10 cellular contexts compared by ENCODE assay signal in genomic region chr3:105865867-105866350, GRCh38. TPM values are rescaled to one million over a fixed set of nuclear protein-coding genes. Genes with fewer than 3 reads are reported as not detected.
DNase-seq lines count a peak whose midpoint lies in the region; ATAC-seq and TF ChIP-seq lines count a peak whose summit lies in the region.
"Had no signal": no experiment of that assay in that cellular context is flagged by ENCODE, and none has a peak within 500 bp of the region (broad histone marks: within the 10 kb centered on the region; RNA-seq: fewer than 3 reads in every experiment).

No MANE protein-coding gene starts in this region.

- H3K4me1 ChIP-seq in right cardiac atrium (ENCODE audit: control insufficient read depth, insufficient read depth, low read length), result no peaks in the 10 kb centered on the region
- H3K4me1 ChIP-seq in stomach, result peaks cover 23 to 80% (median 50%) of the 10 kb centered on the region in 4 donors

- no peak for TF ChIP-seq EP300 in stomach (IDR thresholded peaks at IDR 0.05)

- H3K27ac Mint-ChIP-seq in activated CD4-positive, alpha-beta T cell treated with anti-CD3 and anti-CD28 coated beads, Interleukin-2, amount 10 ng/mL, durations not matched to agents 7 days and 5 days, result peak overlapping the region; percentile 98
- no peak overlapping the region for H3K27ac Mint-ChIP-seq in activated T-helper 2 cell treated with anti-CD3 and anti-CD28 coated beads, Interferon-gamma antibody, Interleukin-2, Interleukin-4, amounts not matched to agents 10 μg/mL and 5 μg/mL and 100 μg/mL, durations not matched to agents 14 hours and 24 hours and 36 hours

- H3K4me3 Mint-ChIP-seq in activated CD4-positive, alpha-beta T cell treated with anti-CD3 and anti-CD28 coated beads, Interleukin-2, amount 10 ng/mL, durations not matched to agents 7 days and 5 days, result peak overlapping the region; percentile 100
- peak overlapping the region; percentile 89 for H3K4me3 Mint-ChIP-seq in activated T-helper 2 cell treated with anti-CD3 and anti-CD28 coated beads, Interferon-gamma antibody, Interleukin-2, Interleukin-4, amounts not matched to agents 10 μg/mL and 5 μg/mL and 100 μg/mL, durations not matched to agents 14 hours and 24 hours and 36 hours (ENCODE audit: low read depth)

- no peaks in the 10 kb centered on the region for H3K27me3 ChIP-seq in right cardiac atrium (ENCODE audit: control insufficient read depth, insufficient read depth)
- no peaks in the 10 kb centered on the region for H3K27me3 ChIP-seq in stomach
- H3K27me3 ChIP-seq: MG63 had no signal

- H3K27ac ChIP-seq in right cardiac atrium (ENCODE audit: low read length) (no peak overlapping the region), stomach (peak overlapping the region in 4 of 5 donors; percentile 25 to 98 (median 96))

- POLR2A ChIA-PET in activated CD4-positive, alpha-beta T cell treated with anti-CD3 and anti-CD28 coated beads, Interleukin-2, amount 10 ng/mL, durations not matched to agents 7 days and 5 days (lab: Charles Lee), result no interaction called here

- TF ChIP-seq CTCF in stomach (IDR thresholded peaks at IDR 0.05), result no peak

- H3K4me3 ChIP-seq in right cardiac atrium (ENCODE audit: low read length) (peak overlapping the region; percentile 64), stomach (peak overlapping the region; percentile 70 to 92 (median 89))

- TF ChIP-seq POLR2A in stomach (IDR thresholded peaks at IDR 0.05), result no peak

- peaks cover 45% of the 10 kb centered on the region for H3K36me3 Mint-ChIP-seq in activated CD4-positive, alpha-beta T cell treated with anti-CD3 and anti-CD28 coated beads, Interleukin-2, amount 10 ng/mL, durations not matched to agents 7 days and 5 days (ENCODE audit: low read depth)
- peaks cover 45% of the 10 kb centered on the region for H3K36me3 Mint-ChIP-seq in activated T-helper 2 cell treated with anti-CD3 and anti-CD28 coated beads, Interferon-gamma antibody, Interleukin-2, Interleukin-4, amounts not matched to agents 10 μg/mL and 5 μg/mL and 100 μg/mL, durations not matched to agents 14 hours and 24 hours and 36 hours (ENCODE audit: low read depth)

- no peak for DNase-seq in activated CD4-positive, alpha-beta T cell treated with anti-CD3 and anti-CD28 coated beads, Interleukin-2, amount 10 ng/mL, durations not matched to agents 7 days and 5 days
- no peak for DNase-seq in activated CD4-positive, alpha-beta T cell treated with anti-CD3 and anti-CD28 coated beads, Interleukin-2, amount 50 U/mL, for 48 hours
- no peak for DNase-seq in activated T-helper 2 cell treated with anti-CD3 and anti-CD28 coated beads, Interferon-gamma antibody, Interleukin-2, Interleukin-4, amounts not matched to agents 10 μg/mL and 5 μg/mL and 100 μg/mL, durations not matched to agents 14 hours and 24 hours and 36 hours (ENCODE audit: low spot score)
- no peak for DNase-seq in right cardiac atrium
- DNase-seq in stomach, result no peak
- no peak for DNase-seq in AG08395 (ENCODE audit: low spot score)
- DNase-seq in NK-92 (lab: John Stamatoyannopoulos, UW; ENCODE audit: unreplicated experiment), result no peak
- DNase-seq: islet precursor cell had no signal

- CTCF ChIA-PET in activated CD4-positive, alpha-beta T cell treated with anti-CD3 and anti-CD28 coated beads, Interleukin-2, amount 10 ng/mL, durations not matched to agents 7 days and 5 days (lab: Charles Lee), result interaction anchor here (1.5 kb wide), 1 partner anchor 9 kb away, joined by 3 read pairs; no protein-coding TSS in a partner anchor

- intact Hi-C loops in activated T-helper 2 cell treated with anti-CD3 and anti-CD28 coated beads, Interferon-gamma antibody, Interleukin-2, Interleukin-4, amounts not matched to agents 10 μg/mL and 5 μg/mL and 100 μg/mL, durations not matched to agents 14 hours and 24 hours and 36 hours (cut with micrococcal nuclease), result loop anchor here (1.0 to 5.0 kb wide), 10 partner anchors 10 to 741 kb away; no protein-coding TSS in a partner anchor
- intact Hi-C loops in right cardiac atrium (cut with DNase I) (loop anchor here in 3 of 4 donors (10.0 kb wide), 3 partner anchors 151 to 181 kb away; no protein-coding TSS in a partner anchor), stomach (cut with DNase I; ENCODE audit: low total_unique reads) (no loop called here)

- ATAC-seq in right cardiac atrium (no peak), HG02571 (IDR thresholded peaks at IDR 0.05; ENCODE audit: unreplicated experiment) (no peak)

- peaks cover 0 to 12% (median 9%) of the 10 kb centered on the region in 4 donors for H3K36me3 ChIP-seq in stomach

- H3K9me3 ChIP-seq in right cardiac atrium (ENCODE audit: control insufficient read depth, low read length) (no peaks in the 10 kb centered on the region), stomach (no peaks in the 10 kb centered on the region)
- H3K9me3 ChIP-seq: MG63 had no signal

- H3K9me3 Mint-ChIP-seq in activated CD4-positive, alpha-beta T cell treated with anti-CD3 and anti-CD28 coated beads, Interleukin-2, amount 10 ng/mL, durations not matched to agents 7 days and 5 days, result no peaks in the 10 kb centered on the region
- H3K9me3 Mint-ChIP-seq in activated T-helper 2 cell treated with anti-CD3 and anti-CD28 coated beads, Interferon-gamma antibody, Interleukin-2, Interleukin-4, amounts not matched to agents 10 μg/mL and 5 μg/mL and 100 μg/mL, durations not matched to agents 14 hours and 24 hours and 36 hours, result no peaks in the 10 kb centered on the region

- peaks cover 42% of the 10 kb centered on the region for H3K4me1 Mint-ChIP-seq in activated CD4-positive, alpha-beta T cell treated with anti-CD3 and anti-CD28 coated beads, Interleukin-2, amount 10 ng/mL, durations not matched to agents 7 days and 5 days
- peaks cover 28% of the 10 kb centered on the region for H3K4me1 Mint-ChIP-seq in activated T-helper 2 cell treated with anti-CD3 and anti-CD28 coated beads, Interferon-gamma antibody, Interleukin-2, Interleukin-4, amounts not matched to agents 10 μg/mL and 5 μg/mL and 100 μg/mL, durations not matched to agents 14 hours and 24 hours and 36 hours (ENCODE audit: low read depth)

- WGBS in right cardiac atrium, result 41% methylated on average over 1 of the region's 1 CpG
- 78 to 82% (median 80%) methylated on average over 1 of the region's 1 CpG for WGBS in stomach, 5 donors

- H3K27me3 Mint-ChIP-seq in activated CD4-positive, alpha-beta T cell treated with anti-CD3 and anti-CD28 coated beads, Interleukin-2, amount 10 ng/mL, durations not matched to agents 7 days and 5 days, result no peaks in the 10 kb centered on the region
- H3K27me3 Mint-ChIP-seq in activated T-helper 2 cell treated with anti-CD3 and anti-CD28 coated beads, Interferon-gamma antibody, Interleukin-2, Interleukin-4, amounts not matched to agents 10 μg/mL and 5 μg/mL and 100 μg/mL, durations not matched to agents 14 hours and 24 hours and 36 hours (ENCODE audit: low read depth), result no peaks in the 10 kb centered on the region

RNA-seq across cellular contexts. Expression of gene CBLB, which starts 2.9 kb away (rescaled TPM):
- 100 to 1,000 TPM; 115 to 148 TPM for total RNA-seq in activated CD4-positive, alpha-beta T cell treated with anti-CD3 and anti-CD28 coated beads, Interleukin-2, amount 10 ng/mL, durations not matched to agents 7 days and 5 days
- total RNA-seq in activated T-helper 2 cell treated with anti-CD3 and anti-CD28 coated beads, Interferon-gamma antibody, Interleukin-2, Interleukin-4, amounts not matched to agents 10 μg/mL and 5 μg/mL and 100 μg/mL, durations not matched to agents 14 hours and 24 hours and 36 hours, result 146 and 152 TPM in 2 replicates
- total RNA-seq in right cardiac atrium (10 to 100 TPM; 36.6 to 45.0 (median 43.0) TPM), stomach (10 to 100 TPM; 26.4 to 94.4 (median 75.9) TPM)
- polyA plus RNA-seq in right cardiac atrium (18.0 TPM), stomach (1 to 10 TPM; 6.9 to 8.9 (median 7.2) TPM)
